8 cellular contexts compared by ENCODE assay signal in the genomic region with DNA sequence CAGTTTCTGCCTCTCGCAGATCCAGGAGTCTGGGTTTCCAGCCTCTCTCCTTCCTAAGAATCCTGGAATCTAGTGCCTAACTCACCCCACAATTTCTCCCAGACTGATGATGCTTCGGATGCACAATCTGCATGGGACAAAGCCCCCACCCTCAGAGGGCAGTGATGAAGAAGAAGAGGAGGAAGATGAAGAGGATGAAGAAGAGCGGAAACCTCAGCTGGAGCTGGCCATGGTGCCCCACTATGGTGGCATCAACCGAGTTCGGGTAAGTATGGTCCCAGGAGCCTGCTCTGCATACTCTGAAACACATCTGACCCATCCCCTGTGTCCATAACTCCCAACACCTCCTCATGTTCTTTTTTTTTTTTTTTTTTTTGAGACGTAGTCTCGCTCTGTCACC. TPM values are rescaled to one million over a fixed set of nuclear protein-coding genes. Genes with fewer than 3 reads are reported as not detected.
A peak's percentile ranks its signal among the peaks of the same experiment; 100 is the strongest.
DNase-seq lines count a peak whose midpoint lies in the region; ATAC-seq and TF ChIP-seq lines count a peak whose summit lies in the region.

No MANE protein-coding gene starts in this region.

- in situ Hi-C loops in GM13977 (cut with MboI; ENCODE audit: low pct_unique_long_range_greater_than_20kb, low sequenced_read_pairs, unreplicated experiment), result no loop called here

- no peaks in the 10 kb centered on the region for H3K9me3 Mint-ChIP-seq in activated CD4-positive, alpha-beta T cell treated with anti-CD3 and anti-CD28 coated beads, Interleukin-2, amount 10 ng/mL, durations not matched to agents 7 days and 5 days
- H3K9me3 Mint-ChIP-seq in activated naive CD8-positive, alpha-beta T cell treated with anti-CD3 and anti-CD28 coated beads, Interleukin-2, amount 50 U/mL, for 24 hours, result no peaks in the 10 kb centered on the region

- H3K36me3 ChIP-seq in kidney epithelial cell (ENCODE audit: control insufficient read depth, insufficient read depth, low read length) (no peaks in the 10 kb centered on the region), testis (ENCODE audit: low read depth, missing control alignments) (no peaks in the 10 kb centered on the region)

- no peak for DNase-seq in activated CD4-positive, alpha-beta T cell treated with anti-CD3 and anti-CD28 coated beads, Interleukin-2, amount 10 ng/mL, durations not matched to agents 7 days and 5 days
- no peak for DNase-seq in activated CD4-positive, alpha-beta T cell treated with anti-CD3 and anti-CD28 coated beads for 48 hours
- DNase-seq in activated naive CD8-positive, alpha-beta T cell treated with anti-CD3 and anti-CD28 coated beads, Interleukin-2, amount 50 U/mL, for 24 hours, result no peak
- no peak for DNase-seq in kidney epithelial cell (ENCODE audit: low read depth)
- DNase-seq in testis, result no peak
- no peak for DNase-seq in stimulated activated CD4-positive, alpha-beta T cell treated with anti-CD3 and anti-CD28 coated beads, Interleukin-4, amount 100 ng/mL, for 1 hour
- DNase-seq in GM13977 (ENCODE audit: low spot score), result no peak

- peak overlapping the region; percentile 93 for H3K4me3 ChIP-seq in kidney epithelial cell (ENCODE audit: low read depth, low read length)
- peak overlapping the region; percentile 80 to 92 for H3K4me3 ChIP-seq in testis

- H3K27me3 ChIP-seq in kidney epithelial cell (ENCODE audit: control insufficient read depth, insufficient read depth, low read length) (peaks cover 20% of the 10 kb centered on the region), testis (no peaks in the 10 kb centered on the region)

- no peak for TF ChIP-seq CTCF in kidney epithelial cell (IDR thresholded peaks at IDR 0.05; ENCODE audit: insufficient read depth, low read length, poor library complexity, severe bottlenecking)
- TF ChIP-seq CTCF in testis (IDR thresholded peaks at IDR 0.05), result no peak
- TF ChIP-seq CTCF in GM13977 (IDR thresholded peaks at IDR 0.05; ENCODE audit: extremely low read depth, insufficient read depth, missing control alignments), result no peak

- CTCF ChIA-PET in activated CD4-positive, alpha-beta T cell treated with anti-CD3 and anti-CD28 coated beads, Interleukin-2, amount 10 ng/mL, durations not matched to agents 7 days and 5 days (lab: Charles Lee), result interaction anchor here (0.7 kb wide), 1 partner anchor 132 kb away, joined by 3 read pairs; no protein-coding TSS in a partner anchor

- H3K4me1 Mint-ChIP-seq in activated CD4-positive, alpha-beta T cell treated with anti-CD3 and anti-CD28 coated beads, Interleukin-2, amount 10 ng/mL, durations not matched to agents 7 days and 5 days, result peaks cover 34% of the 10 kb centered on the region
- H3K4me1 Mint-ChIP-seq in activated naive CD8-positive, alpha-beta T cell treated with anti-CD3 and anti-CD28 coated beads, Interleukin-2, amount 50 U/mL, for 24 hours, result peaks cover 43% of the 10 kb centered on the region

- no peaks in the 10 kb centered on the region for H3K9me3 ChIP-seq in testis

- H3K36me3 Mint-ChIP-seq in activated CD4-positive, alpha-beta T cell treated with anti-CD3 and anti-CD28 coated beads, Interleukin-2, amount 10 ng/mL, durations not matched to agents 7 days and 5 days (ENCODE audit: low read depth), result peaks cover 32% of the 10 kb centered on the region
- peaks cover 42% of the 10 kb centered on the region for H3K36me3 Mint-ChIP-seq in activated naive CD8-positive, alpha-beta T cell treated with anti-CD3 and anti-CD28 coated beads, Interleukin-2, amount 50 U/mL, for 24 hours (ENCODE audit: low read depth)

- peak overlapping the region in 1 of 2 donors; percentile 94 for H3K27ac ChIP-seq in testis

- intact Hi-C loops in testis (cut with DNase I; ENCODE audit: low total_unique reads), result no loop called here

- peak overlapping the region; percentile 96 for H3K27ac Mint-ChIP-seq in activated CD4-positive, alpha-beta T cell treated with anti-CD3 and anti-CD28 coated beads, Interleukin-2, amount 10 ng/mL, durations not matched to agents 7 days and 5 days
- H3K27ac Mint-ChIP-seq in activated naive CD8-positive, alpha-beta T cell treated with anti-CD3 and anti-CD28 coated beads, Interleukin-2, amount 50 U/mL, for 24 hours, result peak overlapping the region; percentile 91

- H3K4me1 ChIP-seq in testis, result peaks cover 17% of the 10 kb centered on the region

- peak overlapping the region; percentile 88 for H3K4me3 Mint-ChIP-seq in activated CD4-positive, alpha-beta T cell treated with anti-CD3 and anti-CD28 coated beads, Interleukin-2, amount 10 ng/mL, durations not matched to agents 7 days and 5 days
- H3K4me3 Mint-ChIP-seq in activated naive CD8-positive, alpha-beta T cell treated with anti-CD3 and anti-CD28 coated beads, Interleukin-2, amount 50 U/mL, for 24 hours, result peak overlapping the region; percentile 88

- POLR2A ChIA-PET in activated CD4-positive, alpha-beta T cell treated with anti-CD3 and anti-CD28 coated beads, Interleukin-2, amount 10 ng/mL, durations not matched to agents 7 days and 5 days (lab: Charles Lee), result no interaction called here

- peaks cover 21% of the 10 kb centered on the region for H3K27me3 Mint-ChIP-seq in activated CD4-positive, alpha-beta T cell treated with anti-CD3 and anti-CD28 coated beads, Interleukin-2, amount 10 ng/mL, durations not matched to agents 7 days and 5 days
- peaks cover 19% of the 10 kb centered on the region for H3K27me3 Mint-ChIP-seq in activated naive CD8-positive, alpha-beta T cell treated with anti-CD3 and anti-CD28 coated beads, Interleukin-2, amount 50 U/mL, for 24 hours

- ATAC-seq in activated naive CD8-positive, alpha-beta T cell treated with anti-CD3 and anti-CD28 coated beads, Interleukin-2, amount 50 U/mL, for 24 hours, result no peak
- ATAC-seq in HG03108 (IDR thresholded peaks at IDR 0.05; ENCODE audit: unreplicated experiment), result no peak

- no peak for TF ChIP-seq POLR2A in testis (IDR thresholded peaks at IDR 0.05)

- WGBS in testis, 2 donors, result 53 to 67% methylated on average over 7 of the region's 7 CpGs

RNA-seq across cellular contexts. Expression of a gene that starts 0.8 kb away (rescaled TPM):
- 10 to 100 TPM; 31.0 to 35.2 TPM for total RNA-seq in activated CD4-positive, alpha-beta T cell treated with anti-CD3 and anti-CD28 coated beads, Interleukin-2, amount 10 ng/mL, durations not matched to agents 7 days and 5 days
- total RNA-seq in kidney epithelial cell, result 44.6 and 47.1 TPM in 2 replicates
- total RNA-seq in testis, result 10 to 100 TPM; 32.8 to 35.2 TPM
- 17.8 TPM for polyA plus RNA-seq in testis (ENCODE audit: insufficient read depth, low read depth, low replicate concordance)

RNA-seq across cellular contexts. Expression of a gene that starts 8.8 kb away (rescaled TPM):
- total RNA-seq in activated CD4-positive, alpha-beta T cell treated with anti-CD3 and anti-CD28 coated beads, Interleukin-2, amount 10 ng/mL, durations not matched to agents 7 days and 5 days, result 1 to 10 TPM in 1 of 2 experiments, under 1 TPM in 1; 0.87 to 1.0 TPM
- total RNA-seq in kidney epithelial cell, result 0.54 and 2.1 TPM in 2 replicates
- 1 to 10 TPM; 1.6 to 2.2 TPM for total RNA-seq in testis
- 0.66 TPM for polyA plus RNA-seq in testis (ENCODE audit: insufficient read depth, low read depth, low replicate concordance)

RNA-seq across cellular contexts. Expression of a gene that starts 22.6 kb away (rescaled TPM):
- 10 to 100 TPM; 43.2 to 50.7 TPM for total RNA-seq in activated CD4-positive, alpha-beta T cell treated with anti-CD3 and anti-CD28 coated beads, Interleukin-2, amount 10 ng/mL, durations not matched to agents 7 days and 5 days
- total RNA-seq in kidney epithelial cell, result 73.0 and 77.3 TPM in 2 replicates
- total RNA-seq in testis, result 100 to 1,000 TPM in 1 of 2 donors, 10 to 100 TPM in 1; 92.7 to 123 TPM
- 132 TPM for polyA plus RNA-seq in testis (ENCODE audit: insufficient read depth, low read depth, low replicate concordance)

RNA-seq across cellular contexts. Expression of a gene that starts 53.1 kb away (rescaled TPM):
- total RNA-seq in activated CD4-positive, alpha-beta T cell treated with anti-CD3 and anti-CD28 coated beads, Interleukin-2, amount 10 ng/mL, durations not matched to agents 7 days and 5 days, result under 1 TPM; 0.04 to 0.20 TPM
- 0.21 and 0.63 TPM in 2 replicates for total RNA-seq in kidney epithelial cell
- 1 to 10 TPM; 2.4 to 2.7 TPM for total RNA-seq in testis
- polyA plus RNA-seq in testis (ENCODE audit: insufficient read depth, low read depth, low replicate concordance), result 1.4 TPM

RNA-seq across cellular contexts. Expression of a gene that starts 55.2 kb away (rescaled TPM):
- 10 to 100 TPM; 69.6 to 81.6 TPM for total RNA-seq in activated CD4-positive, alpha-beta T cell treated with anti-CD3 and anti-CD28 coated beads, Interleukin-2, amount 10 ng/mL, durations not matched to agents 7 days and 5 days
- total RNA-seq in kidney epithelial cell (152 and 170 TPM in 2 replicates), testis (100 to 1,000 TPM; 149 to 155 TPM)
- 187 TPM for polyA plus RNA-seq in testis (ENCODE audit: insufficient read depth, low read depth, low replicate concordance)
